ENCODE assay signal across 26 cellular contexts in the genomic region with DNA sequence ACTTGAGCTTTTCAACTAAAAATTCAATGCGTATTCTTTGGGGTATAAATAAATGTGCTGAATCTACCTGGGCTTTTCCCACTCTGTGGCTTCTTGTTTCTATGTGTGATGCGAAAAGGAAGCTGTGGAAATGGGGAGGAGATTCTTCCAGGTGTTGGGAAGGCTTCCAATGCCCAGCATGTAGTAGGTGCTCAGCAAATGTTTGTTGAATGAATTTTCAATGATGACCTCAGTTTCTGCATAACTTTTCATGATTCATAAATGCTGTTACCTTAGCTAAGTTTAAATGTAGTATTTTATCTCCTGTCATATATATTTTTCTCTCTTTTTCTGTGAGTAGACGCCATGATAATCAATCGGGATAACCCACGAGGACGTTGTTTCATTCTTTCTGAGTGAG. TPM values are rescaled to one million over a fixed set of nuclear protein-coding genes. Genes with fewer than 3 reads are reported as not detected.
"Had no signal": no experiment of that assay in that cellular context is flagged by ENCODE, and none has a peak within 500 bp of the region (broad histone marks: within the 10 kb centered on the region; RNA-seq: fewer than 3 reads in every experiment).

No MANE protein-coding gene starts in this region.

- H3K4me3 Mint-ChIP-seq: mesothelial cell of epicardium; nephron; neural crest cell; stimulated activated effector memory CD8-positive, alpha-beta T cell treated with anti-CD3 and anti-CD28 coated beads, Interleukin-12 subunit alpha, Interleukin-12 subunit beta, amount 100 ng/mL, for 72 hours; stimulated activated naive CD8-positive, alpha-beta T cell treated with anti-CD3 and anti-CD28 coated beads, Interleukin-15, Interleukin-2, amounts not matched to agents 100 ng/mL and 50 ng/mL, for 24 hours; type B pancreatic cell had no signal

- ATAC-seq: pancreas; right cardiac atrium; sciatic nerve; stimulated activated effector memory CD8-positive, alpha-beta T cell treated with anti-CD3 and anti-CD28 coated beads, Interleukin-12 subunit alpha, Interleukin-12 subunit beta, amount 100 ng/mL, for 72 hours had no signal

- H3K36me3 Mint-ChIP-seq: mesothelial cell of epicardium; naive B cell; stimulated activated effector memory CD8-positive, alpha-beta T cell treated with anti-CD3 and anti-CD28 coated beads, Interleukin-12 subunit alpha, Interleukin-12 subunit beta, amount 100 ng/mL, for 72 hours; type B pancreatic cell had no signal

- H3K9me3 Mint-ChIP-seq: mesothelial cell of epicardium; naive B cell; nephron; neural crest cell; stimulated activated effector memory CD8-positive, alpha-beta T cell treated with anti-CD3 and anti-CD28 coated beads, Interleukin-12 subunit alpha, Interleukin-12 subunit beta, amount 100 ng/mL, for 72 hours; stimulated activated naive CD8-positive, alpha-beta T cell treated with anti-CD3 and anti-CD28 coated beads, Interleukin-15, Interleukin-2, amounts not matched to agents 100 ng/mL and 50 ng/mL, for 24 hours; type B pancreatic cell had no signal

- H3K27me3 ChIP-seq: pancreas, spleen, suprapubic skin, tibial artery, uterus had no signal

- H3K9me3 ChIP-seq: left ventricle myocardium inferior, pancreas, prostate gland, spleen, suprapubic skin, thoracic aorta, tibial artery, uterus had no signal

- H3K4me1 ChIP-seq: left ventricle myocardium inferior, pancreas, prostate gland, suprapubic skin, tibial artery, uterus had no signal

- H3K4me1 Mint-ChIP-seq: neural crest cell; stimulated activated effector memory CD8-positive, alpha-beta T cell treated with anti-CD3 and anti-CD28 coated beads, Interleukin-12 subunit alpha, Interleukin-12 subunit beta, amount 100 ng/mL, for 72 hours had no signal

- DNase-seq: islet precursor cell; left ventricle myocardium inferior; mesendoderm; naive B cell; nucleus accumbens; pancreas; posterior cingulate gyrus; retina; right cardiac atrium; spleen; stimulated activated CD4-positive, alpha-beta T cell treated with anti-CD3 and anti-CD28 coated beads, Interleukin-4, amount 100 ng/mL, for 24 hours; stimulated activated naive CD4-positive, alpha-beta T cell; tibial artery; uterus had no signal

- H3K27ac ChIP-seq: left ventricle myocardium inferior, pancreas, prostate gland, suprapubic skin, thoracic aorta, tibial artery, uterus had no signal

- H3K27me3 Mint-ChIP-seq: stimulated activated naive CD8-positive, alpha-beta T cell treated with anti-CD3 and anti-CD28 coated beads, Interleukin-15, Interleukin-2, amounts not matched to agents 100 ng/mL and 50 ng/mL, for 24 hours had no signal

- H3K4me3 ChIP-seq: left ventricle myocardium inferior, lung, pancreas, prostate gland, skin epidermis, spleen, suprapubic skin, thoracic aorta, tibial artery, uterus had no signal

- H3K36me3 ChIP-seq: left ventricle myocardium inferior, pancreas, prostate gland, spleen, suprapubic skin, thoracic aorta, uterus had no signal

- H3K27ac Mint-ChIP-seq: mesothelial cell of epicardium; nephron; stimulated activated naive CD8-positive, alpha-beta T cell treated with anti-CD3 and anti-CD28 coated beads, Interleukin-15, Interleukin-2, amounts not matched to agents 100 ng/mL and 50 ng/mL, for 24 hours; type B pancreatic cell had no signal

RNA-seq across cellular contexts. Expression of a gene that starts 25.6 kb away (rescaled TPM):
- total RNA-seq: neural crest cell had no signal
